ENCODE assay signal across 28 cellular contexts in the genomic region with DNA sequence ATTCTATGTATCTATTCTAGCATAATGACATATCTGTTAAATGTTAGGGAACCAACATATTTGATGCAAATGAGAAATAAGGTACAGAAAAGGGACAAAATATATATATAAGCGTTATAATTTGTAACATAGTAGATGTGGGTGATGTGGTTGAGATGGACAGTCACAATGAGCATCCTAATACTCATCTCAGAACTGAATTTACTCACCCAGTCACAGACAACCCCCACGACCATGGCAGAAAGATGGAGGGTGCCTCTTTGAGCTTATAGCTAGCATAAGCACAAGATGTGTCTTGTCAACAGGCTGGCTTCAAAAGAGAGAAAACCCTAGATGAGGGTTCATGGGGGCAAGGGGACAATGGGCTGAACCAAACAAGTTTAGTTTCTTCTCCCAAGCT. TPM values are rescaled to one million over a fixed set of nuclear protein-coding genes. Genes with fewer than 3 reads are reported as not detected.
A peak's percentile ranks its signal among the peaks of the same experiment; 100 is the strongest.
DNase-seq lines count a peak whose midpoint lies in the region; ATAC-seq, FAIRE-seq and TF ChIP-seq lines count a peak whose summit lies in the region.
"Had no signal": no experiment of that assay in that cellular context is flagged by ENCODE, and none has a peak within 500 bp of the region (broad histone marks: within the 10 kb centered on the region; RNA-seq: fewer than 3 reads in every experiment).

No MANE protein-coding gene starts in this region.

- H3K27ac ChIP-seq in GM12878 (ENCODE audit: control insufficient read depth, insufficient read depth) = no peak overlapping the region
- H3K27ac ChIP-seq in SK-N-SH (ENCODE audit: low read depth in 2 of 2, low read length in 1 of 2) = no peak overlapping the region
- H3K27ac ChIP-seq: lower lobe of right lung, Peyer's patch, psoas muscle, thyroid gland had no signal

- H3K4me3 ChIP-seq in GM12878 = no peak overlapping the region
- no peak overlapping the region for H3K4me3 ChIP-seq in SK-N-SH (ENCODE audit: low read depth in 2 of 2, low read length in 1 of 2)
- H3K4me3 ChIP-seq: lower lobe of right lung, Peyer's patch, psoas muscle, thyroid gland had no signal

- POLR2A ChIA-PET in GM12878 (lab: Charles Lee) = no interaction called here
- POLR2A ChIA-PET in SK-N-SH (lab: Yijun Ruan, JAX) = no interaction called here

- H3K9ac ChIP-seq in GM12878 (ENCODE audit: control insufficient read depth, insufficient read depth, low read length) (no peak overlapping the region), SK-N-SH (no peak overlapping the region)

- BruUV-seq in GM12878 (replicated peaks; lab: Mats Ljungman, UMichigan) = no TSS peak

- intact Hi-C loops in GM12878 (cut with micrococcal nuclease; ENCODE audit: unreplicated experiment) = no loop called here

- in situ Hi-C loops in GM12878 (cut with MboI) = no loop called here

- WGBS in GM12878 (ENCODE audit: insufficient coverage, insufficient replicate concordance, low lambda C conversion rate, missing lambda C conversion rate) = 3% methylated on average over 2 of the region's 2 CpGs
- WGBS in SK-N-SH (ENCODE audit: low lambda C conversion rate) = 0% methylated on average over 2 of the region's 2 CpGs

- TF ChIP-seq EP300 in GM12878 (IDR thresholded peaks at IDR 0.05; ENCODE audit: borderline replicate concordance in 1 of 2, control insufficient read depth in 1 of 2, low read depth in 2 of 2, low read length in 2 of 2) = no peak
- no peak for TF ChIP-seq EP300 in SK-N-SH (IDR thresholded peaks at IDR 0.05; ENCODE audit: borderline replicate concordance in 1 of 2, low read depth in 1 of 2, low read length in 1 of 2)

- TF ChIP-seq CTCF in GM12878 (IDR thresholded peaks at IDR 0.05 in 2 of 3, conservative IDR thresholded peaks at IDR 0.05 in 1 of 3; ENCODE audit: control insufficient read depth in 2 of 3, extremely low read depth in 1 of 3, insufficient read depth in 1 of 3, low read depth in 3 of 3, low read length in 3 of 3) (no peak), SK-N-SH (IDR thresholded peaks at IDR 0.05) (no peak)

- no peak for TF ChIP-seq RAD21 in GM12878 (IDR thresholded peaks at IDR 0.05; ENCODE audit: insufficient read depth, low read depth, low read length)
- no peak for TF ChIP-seq RAD21 in SK-N-SH (IDR thresholded peaks at IDR 0.05; ENCODE audit: low read length)

- H3K79me2 ChIP-seq in GM12878 (ENCODE audit: control insufficient read depth, insufficient read depth, low read length) = no peaks in the 10 kb centered on the region
- no peaks in the 10 kb centered on the region for H3K79me2 ChIP-seq in SK-N-SH (ENCODE audit: insufficient read depth)

- no peak for FAIRE-seq in GM12878 (lab: Jason Lieb, UNC)
- FAIRE-seq: GM12891, GM19239 had no signal

- H3K9me3 ChIP-seq in GM12878 (replicated peaks; ENCODE audit: control insufficient read depth, insufficient read depth, low read length) = no peaks in the 10 kb centered on the region
- H3K9me3 ChIP-seq in SK-N-SH = no peaks in the 10 kb centered on the region
- H3K9me3 ChIP-seq: lower lobe of right lung, Peyer's patch, psoas muscle, thyroid gland had no signal

- RAD21 ChIA-PET in GM12878 (lab: Charles Lee; ENCODE audit: unreplicated experiment) = interaction anchor here (1.2 to 1.3 kb wide), 3 partner anchors 14 to 62 kb away, joined by 3 to 4 read pairs (median 3); no protein-coding TSS in a partner anchor

- no peaks in the 10 kb centered on the region for H4K20me1 ChIP-seq in GM12878 (ENCODE audit: control insufficient read depth, insufficient read depth)
- H4K20me1 ChIP-seq in SK-N-SH (ENCODE audit: insufficient read depth) = no peaks in the 10 kb centered on the region

- H3K27me3 ChIP-seq in GM12878 (replicated peaks in 1 of 2; ENCODE audit: control insufficient read depth in 2 of 2, insufficient read depth in 2 of 2, low read length in 1 of 2) (no peaks in the 10 kb centered on the region; a peak in 2 of 4 replicates), SK-N-SH (ENCODE audit: insufficient read depth) (peaks cover 14% of the 10 kb centered on the region; the same call in 1 of the 2 replicates)
- H3K27me3 ChIP-seq: Peyer's patch, thyroid gland had no signal

- H2AFZ ChIP-seq in GM12878 (ENCODE audit: control insufficient read depth, low read depth, low read length) (no peak overlapping the region), SK-N-SH (ENCODE audit: low read depth) (no peak overlapping the region)

- H3K4me1 ChIP-seq in GM12878 (ENCODE audit: control insufficient read depth, insufficient read depth, low read length) (no peaks in the 10 kb centered on the region), SK-N-SH (ENCODE audit: control insufficient read depth in 1 of 2, insufficient read depth in 2 of 2, low read depth in 1 of 2, low read length in 1 of 2) (no peaks in the 10 kb centered on the region)
- H3K4me1 ChIP-seq: lower lobe of right lung, Peyer's patch, psoas muscle, thyroid gland had no signal

- H3K4me2 ChIP-seq in GM12878 (ENCODE audit: control insufficient read depth, insufficient read depth) (no peak overlapping the region), SK-N-SH (no peak overlapping the region)

- CTCF ChIA-PET in GM12878 (lab: Yijun Ruan, JAX) = interaction anchor here (1.6 to 3.0 kb wide), 2 partner anchors 9 to 13 kb away, joined by 4 to 17 read pairs; no protein-coding TSS in a partner anchor
- CTCF ChIA-PET in SK-N-SH (lab: Yijun Ruan, JAX) = interaction anchor here (1.2 kb wide), 1 partner anchor 13 kb away, joined by 4 read pairs; no protein-coding TSS in a partner anchor

- H3K9me2 ChIP-seq in SK-N-SH = no peaks in the 10 kb centered on the region

- SMC1A ChIA-PET in GM12878 (lab: Charles Lee; ENCODE audit: uncharacterized antibody, unreplicated experiment) = interaction anchor here (1.1 to 2.8 kb wide), 4 partner anchors 9 to 125 kb away, joined by 3 to 12 read pairs (median 5); no protein-coding TSS in a partner anchor

- no peak for TF ChIP-seq POLR2A in GM12878 (IDR thresholded peaks at IDR 0.05; ENCODE audit: low read depth, low read length)

- H3K36me3 ChIP-seq in GM12878 (ENCODE audit: control insufficient read depth in 2 of 2, insufficient read depth in 2 of 2, low read length in 1 of 2) (no peaks in the 10 kb centered on the region), SK-N-SH (replicated peaks in 1 of 2; ENCODE audit: control insufficient read depth in 1 of 2, insufficient read depth in 2 of 2, low read length in 1 of 2) (no peaks in the 10 kb centered on the region)
- H3K36me3 ChIP-seq: lower lobe of right lung, Peyer's patch, thyroid gland had no signal

- ATAC-seq in GM18511 (IDR thresholded peaks at IDR 0.05; ENCODE audit: unreplicated experiment) (peak; percentile 71), GM19455 (IDR thresholded peaks at IDR 0.05; ENCODE audit: unreplicated experiment) (peak; percentile 80), HG02938 (IDR thresholded peaks at IDR 0.05; ENCODE audit: unreplicated experiment) (peak; percentile 84), GM12878 (peak; percentile 84)
- ATAC-seq: activated CD4-positive, CD25-positive, alpha-beta regulatory T cell treated with anti-CD3 and anti-CD28 coated beads, Interleukin-2, amount 50 U/mL, for 24 hours; lower lobe of right lung; psoas muscle had no signal

- DNase-seq in GM12878 (ENCODE audit: low read depth, low spot score) (no peak), DMS153 (lab: John Stamatoyannopoulos, UW) (no peak), NCI-H2171 treated with DMSO at 0.1 percent for 48 hours (lab: John Stamatoyannopoulos, UW) (no peak), SK-N-SH (no peak)
- DNase-seq: activated naive CD8-positive, alpha-beta T cell treated with anti-CD3 and anti-CD28 coated beads for 36 hours; CD4-positive, alpha-beta T cell; cerebellar nuclear complex; effector CD4-positive, alpha-beta T cell; islet precursor cell; lower lobe of right lung; NCI-H2081 treated with DMSO at 0.1 percent for 48 hours; NCI-H510A; NK-92 treated with Interleukin-12 subunit alpha and Interleukin-12 subunit beta, amount 100 ng/mL, for 24 hours; Peyer's patch; psoas muscle; stimulated activated CD4-positive, alpha-beta T cell treated with anti-CD3 and anti-CD28 coated beads, Interleukin-1b, Interleukin-23, amount 100 ng/mL, for 48 hours; stimulated activated naive CD4-positive, alpha-beta T cell; thyroid gland had no signal

- H3F3A ChIP-seq in SK-N-SH (replicated peaks; ENCODE audit: insufficient read depth) = no peaks in the 10 kb centered on the region

RNA-seq across cellular contexts. Expression of gene DSG3, which starts 9.1 kb away (rescaled TPM):
- not detected in 2 replicates for total RNA-seq in GM12878 (2013; cell fraction: nucleolus; rRNA removed)
- total RNA-seq in GM12878 (2014; rRNA removed) (0.28 and 0.49 TPM in 2 replicates), GM12878 (2014; rRNA removed; fragmentation: Illumina TruSeq; extraction: Trizol) (0.36 and 0.41 TPM in 2 replicates), GM12878 (2021) (0.24 and 0.31 TPM in 2 replicates)
- not detected for polyA plus RNA-seq in GM12878 (2011; ENCODE audit: low read depth)
- polyA plus RNA-seq in GM12878 (2011; rRNA removed) (0.01 TPM in 1 of 2 replicates, not detected in the other), GM12878 (2014; fragmentation: Illumina TruSeq; extraction: Trizol) (0.27 and 0.34 TPM in 2 replicates), GM12878 (2014; fragmentation: Nextera tagmentation; extraction: Ambion mirVana) (under 1 TPM; 0.05 to 0.14 TPM), GM12878 (2014; rRNA removed) (0.16 and 0.32 TPM in 2 replicates), GM12878 (2016; fragmentation: Nextera tagmentation; extraction: Ambion mirVana) (under 1 TPM; 0.21 to 0.31 TPM), SK-N-SH (2012; rRNA removed) (0.02 TPM in 1 of 2 replicates, not detected in the other)
- polyA plus RNA-seq in GM12878 (2011; cell fraction: cytosol; rRNA removed) = not detected in 2 replicates
- polyA plus RNA-seq in GM12878 (2011; cell fraction: nucleus; rRNA removed) = 0.03 TPM in 1 of 2 replicates, not detected in the other
- polyA plus RNA-seq in GM12878 (2012) = not detected in 2 replicates
- 0.07 TPM in 1 of 2 replicates, not detected in the other for polyA minus RNA-seq in GM12878 (2011; rRNA and poly(A)+ RNA removed)
- not detected in 2 replicates for polyA minus RNA-seq in GM12878 (2011; cell fraction: cytosol; rRNA and poly(A)+ RNA removed)
- not detected in 2 replicates for polyA minus RNA-seq in GM12878 (2011; cell fraction: nucleus; rRNA and poly(A)+ RNA removed)
- 0.01 TPM in 2 replicates for polyA plus RNA-seq in SK-N-SH (2012; cell fraction: cytosol; rRNA removed)
- 0.01 TPM in 2 replicates for polyA plus RNA-seq in SK-N-SH (2012; cell fraction: nucleus; rRNA removed)
- total RNA-seq: activated CD8-positive, alpha-beta memory T cell treated with anti-CD3 and anti-CD28 coated beads for 36 hours; activated naive CD8-positive, alpha-beta T cell treated with anti-CD3 and anti-CD28 coated beads for 36 hours; CD4-positive, alpha-beta T cell; lower lobe of right lung; M059J; skeletal muscle tissue had no signal

RNA-seq across cellular contexts. Expression of gene DSG2, which starts 59.6 kb away (rescaled TPM):
- total RNA-seq in GM12878 (2013; cell fraction: nucleolus; rRNA removed) = 101 and 102 TPM in 2 replicates
- total RNA-seq in GM12878 (2014; rRNA removed) (23.7 and 26.1 TPM in 2 replicates), GM12878 (2014; rRNA removed; fragmentation: Illumina TruSeq; extraction: Trizol) (35.7 and 39.3 TPM in 2 replicates), GM12878 (2021) (30.5 and 30.9 TPM in 2 replicates)
- polyA plus RNA-seq in GM12878 (2011; ENCODE audit: low read depth) = 10.1 TPM
- polyA plus RNA-seq in GM12878 (2011; rRNA removed) (40.5 and 48.9 TPM in 2 replicates), GM12878 (2014; fragmentation: Illumina TruSeq; extraction: Trizol) (46.2 and 53.5 TPM in 2 replicates), GM12878 (2014; fragmentation: Nextera tagmentation; extraction: Ambion mirVana) (10 to 100 TPM; 11.7 to 12.7 TPM), GM12878 (2014; rRNA removed) (23.1 and 28.5 TPM in 2 replicates), GM12878 (2016; fragmentation: Nextera tagmentation; extraction: Ambion mirVana) (10 to 100 TPM; 25.2 to 27.4 TPM), SK-N-SH (2012; rRNA removed) (not detected in 2 replicates)
- polyA plus RNA-seq in GM12878 (2011; cell fraction: cytosol; rRNA removed) = 24.6 and 26.8 TPM in 2 replicates
- 8.8 and 10.6 TPM in 2 replicates for polyA plus RNA-seq in GM12878 (2011; cell fraction: nucleus; rRNA removed)
- polyA plus RNA-seq in GM12878 (2012) = 11.3 and 16.8 TPM in 2 replicates
- 34.2 and 41.7 TPM in 2 replicates for polyA minus RNA-seq in GM12878 (2011; rRNA and poly(A)+ RNA removed)
- 15.5 and 16.0 TPM in 2 replicates for polyA minus RNA-seq in GM12878 (2011; cell fraction: cytosol; rRNA and poly(A)+ RNA removed)
- polyA minus RNA-seq in GM12878 (2011; cell fraction: nucleus; rRNA and poly(A)+ RNA removed) = 7.5 and 12.2 TPM in 2 replicates
- under 0.01 TPM in 2 replicates for polyA plus RNA-seq in SK-N-SH (2012; cell fraction: cytosol; rRNA removed)
- not detected in 2 replicates for polyA plus RNA-seq in SK-N-SH (2012; cell fraction: nucleus; rRNA removed)
- polyA plus RNA-seq: IgD-negative memory B cell had no signal

Comparison
In these comparisons a context has a peak if more than half of its experiments do, and no peak if none do; other contexts are left out.
1. RNA of gene DSG2, which starts 59.6 kb away (polyA plus RNA-seq): 8.8 to 53.5 TPM in GM12878; under 0.01 TPM in SK-N-SH; every median in the first group is over 4 times any median in the second.
2. Peak in every context shown above with its lines, with median percentiles within 50 percentile points of each other: ATAC-seq.